ENCODE assay signal across 21 cellular contexts in genomic region chr1:181116819-181117390, GRCh38. TPM values are rescaled to one million over a fixed set of nuclear protein-coding genes. Genes with fewer than 3 reads are reported as not detected.
DNase-seq lines count a peak whose midpoint lies in the region; ATAC-seq and TF ChIP-seq lines count a peak whose summit lies in the region.
"Had no signal": no experiment of that assay in that cellular context is flagged by ENCODE, and none has a peak within 500 bp of the region (broad histone marks: within the 10 kb centered on the region; RNA-seq: fewer than 3 reads in every experiment).

No MANE protein-coding gene starts in this region.

- dilution Hi-C loops in mammary epithelial cell (cut with HindIII; ENCODE audit: low sequenced_read_pairs) = no loop called here

- no peak for DNase-seq in mammary epithelial cell
- DNase-seq in mesenchymal stem cell = no peak
- no peak for DNase-seq in upper lobe of left lung
- DNase-seq in NCI-H187 (lab: John Stamatoyannopoulos, UW) = no peak
- DNase-seq in anterior cingulate cortex (lab: John Stamatoyannopoulos, UW) = no peak
- DNase-seq: activated naive CD4-positive, alpha-beta T cell treated with anti-CD3 and anti-CD28 coated beads, Interleukin-2, amount 50 U/mL, for 16 hours; activated T-cell treated with anti-CD3 and anti-CD28 coated beads, Interleukin-2, amount 50 U/mL, for 48 hours; CD8-positive, alpha-beta memory T cell; cerebellar nuclear complex; effector CD4-positive, alpha-beta T cell; glutamatergic neuron; left colon; MG63; NCI-H1436; NK-92 treated with Interleukin-12 subunit alpha and Interleukin-12 subunit beta, amount 100 ng/mL, for 24 hours; retina; substantia nigra; T-helper 9 cell had no signal

- peak overlapping the region in 1 of 2 experiments; percentile 47 for H3K18ac ChIP-seq in mesenchymal stem cell (ENCODE audit: low read depth in 1 of 2, low read length in 2 of 2)

- no peak for ATAC-seq in upper lobe of left lung (ENCODE audit: low FRiP score in 2 of 2)
- no peak for ATAC-seq in HG03159 (IDR thresholded peaks at IDR 0.05; ENCODE audit: unreplicated experiment)

- no peak overlapping the region for H3K23ac ChIP-seq in mesenchymal stem cell (ENCODE audit: low read length in 2 of 2)

- peak overlapping the region; percentile 16 for H3K27ac ChIP-seq in HUES48 (ENCODE audit: low read depth, low read length)
- peak overlapping the region; percentile 62 for H3K27ac ChIP-seq in mammary epithelial cell (ENCODE audit: insufficient read depth, low read depth, low read length)
- no peak overlapping the region for H3K27ac ChIP-seq in mesenchymal stem cell (ENCODE audit: low read length, poor library complexity, severe bottlenecking)
- H3K27ac ChIP-seq in upper lobe of left lung = peak overlapping the region; percentile 28 to 74 (median 63)
- H3K27ac ChIP-seq: neutrophil had no signal

- H3K27me3 ChIP-seq in HUES48 (ENCODE audit: control insufficient read depth, insufficient read depth, low read length) (no peaks in the 10 kb centered on the region), mammary epithelial cell (ENCODE audit: insufficient read depth, low read length) (no peaks in the 10 kb centered on the region), mesenchymal stem cell (ENCODE audit: control insufficient read depth in 1 of 2, insufficient read depth in 1 of 2, low read length in 2 of 2) (no peaks in the 10 kb centered on the region), upper lobe of left lung (no peaks in the 10 kb centered on the region)
- H3K27me3 ChIP-seq: MG63, neutrophil had no signal

- in situ Hi-C loops in mammary epithelial cell (cut with MboI; ENCODE audit: low sequenced_read_pairs in 2 of 2) = no loop called here

- H2AK5ac ChIP-seq in mesenchymal stem cell (ENCODE audit: low read length, severe bottlenecking) = no peak overlapping the region

- no peak overlapping the region for H2BK15ac ChIP-seq in mesenchymal stem cell (ENCODE audit: low read depth, poor library complexity, severe bottlenecking)

- H3K4me1 ChIP-seq in HUES48 (ENCODE audit: control insufficient read depth, insufficient read depth, low read length) (peaks cover 18% of the 10 kb centered on the region), mammary epithelial cell (ENCODE audit: insufficient read depth, low read length) (peaks cover 70% of the 10 kb centered on the region), mesenchymal stem cell (ENCODE audit: control insufficient read depth, insufficient read depth, low read depth, low read length) (peaks cover 22% of the 10 kb centered on the region), upper lobe of left lung (peaks cover 26 to 47% (median 35%) of the 10 kb centered on the region in 4 donors)

- H3K4me3 ChIP-seq in HUES48 (ENCODE audit: low read depth, low read length) = no peak overlapping the region
- no peak overlapping the region for H3K4me3 ChIP-seq in mammary epithelial cell (replicated peaks in 1 of 3; ENCODE audit: insufficient read depth in 1 of 3, low read depth in 2 of 3, low read length in 3 of 3)
- H3K4me3 ChIP-seq in mesenchymal stem cell (ENCODE audit: insufficient read depth in 1 of 2, low read depth in 1 of 2, low read length in 2 of 2) = no peak overlapping the region
- H3K4me3 ChIP-seq in upper lobe of left lung = no peak overlapping the region
- H3K4me3 ChIP-seq: MG63 had no signal

- H3K36me3 ChIP-seq in HUES48 (ENCODE audit: control insufficient read depth, insufficient read depth, low read length) (no peaks in the 10 kb centered on the region), mammary epithelial cell (ENCODE audit: insufficient read depth, low read length) (no peaks in the 10 kb centered on the region), mesenchymal stem cell (ENCODE audit: control insufficient read depth in 1 of 2, insufficient read depth in 2 of 2, low read depth in 1 of 2, low read length in 2 of 2) (no peaks in the 10 kb centered on the region), upper lobe of left lung (no peaks in the 10 kb centered on the region)
- H3K36me3 ChIP-seq: MG63, neutrophil had no signal

- no peak overlapping the region for H3K9ac ChIP-seq in HUES48 (ENCODE audit: low read depth, low read length)
- no peak overlapping the region for H3K9ac ChIP-seq in mammary epithelial cell (ENCODE audit: insufficient read depth, low read length)
- no peak overlapping the region for H3K9ac ChIP-seq in mesenchymal stem cell (ENCODE audit: low read length)

- BruUV-seq in mammary epithelial cell (replicated peaks; lab: Mats Ljungman, UMichigan) = no TSS peak

- peak overlapping the region; percentile 4 for H2AFZ ChIP-seq in mammary epithelial cell (ENCODE audit: low read depth, low read length)
- no peak overlapping the region for H2AFZ ChIP-seq in mesenchymal stem cell (ENCODE audit: low read depth, low read length)

- CTCF ChIA-PET in mammary epithelial cell (lab: Charles Lee; ENCODE audit: low non-redundant PET) = no interaction called here

- no peaks in the 10 kb centered on the region for H3K79me2 ChIP-seq in mammary epithelial cell (ENCODE audit: insufficient read depth, low read length)

- H2BK5ac ChIP-seq in mesenchymal stem cell (ENCODE audit: low read depth, low read length, poor library complexity, severe bottlenecking) = no peak overlapping the region

- peak overlapping the region; percentile 7 to 12 for H2BK12ac ChIP-seq in mesenchymal stem cell (ENCODE audit: low read length in 2 of 2)

- TF ChIP-seq EP300 in upper lobe of left lung (IDR thresholded peaks at IDR 0.05) = no peak

- TF ChIP-seq CTCF in mammary epithelial cell (conservative IDR thresholded peaks at IDR 0.05 in 1 of 2, IDR thresholded peaks at IDR 0.05 in 1 of 2; ENCODE audit: extremely low read depth in 1 of 2, insufficient read depth in 1 of 2, low read depth in 1 of 2, low read length in 2 of 2) (no peak), upper lobe of left lung (IDR thresholded peaks at IDR 0.05) (no peak)

- H3K79me1 ChIP-seq in mesenchymal stem cell (replicated peaks; ENCODE audit: low read length, poor library complexity, severe bottlenecking) = no peaks in the 10 kb centered on the region

- H4K8ac ChIP-seq in mesenchymal stem cell (ENCODE audit: low read length) = no peak overlapping the region

- no peak overlapping the region for H3K14ac ChIP-seq in mesenchymal stem cell (ENCODE audit: low read length in 2 of 2)

- H3K4me2 ChIP-seq in mammary epithelial cell (ENCODE audit: insufficient read depth, low read depth, low read length) (peak overlapping the region; percentile 24), mesenchymal stem cell (ENCODE audit: low read length, poor library complexity, severe bottlenecking) (no peak overlapping the region)

- intact Hi-C loops in mammary epithelial cell (cut with micrococcal nuclease) = loop anchor here (1.0 kb wide), 1 partner anchor 18 kb away; no protein-coding TSS in a partner anchor

- TF ChIP-seq POLR2A in upper lobe of left lung (IDR thresholded peaks at IDR 0.05) = no peak

- H4K20me1 ChIP-seq in mammary epithelial cell (ENCODE audit: insufficient read depth, low read length) = no peaks in the 10 kb centered on the region

- H3K9me3 ChIP-seq in HUES48 (ENCODE audit: control insufficient read depth, insufficient read depth, low read length) (no peaks in the 10 kb centered on the region), mammary epithelial cell (replicated peaks; ENCODE audit: insufficient read depth, low read length) (peaks cover 6% of the 10 kb centered on the region), mesenchymal stem cell (ENCODE audit: control insufficient read depth, low read length) (no peaks in the 10 kb centered on the region), upper lobe of left lung (no peaks in the 10 kb centered on the region)
- H3K9me3 ChIP-seq: MG63, neutrophil had no signal

- 80% methylated on average over 3 of the region's 3 CpGs for WGBS in mammary epithelial cell (ENCODE audit: low coverage, missing lambda C conversion rate)
- 100% methylated on average over 3 of the region's 3 CpGs for WGBS in mesenchymal stem cell
- WGBS in upper lobe of left lung, 2 donors = 67 to 73% methylated on average over 3 of the region's 3 CpGs

- no peak overlapping the region for H2BK120ac ChIP-seq in mesenchymal stem cell (ENCODE audit: low read depth, low read length)

- H3K4ac ChIP-seq in mesenchymal stem cell (ENCODE audit: low read depth in 1 of 2, low read length in 2 of 2) = peak overlapping the region in 1 of 2 experiments; percentile 30

- H4K91ac ChIP-seq in mesenchymal stem cell (ENCODE audit: low read length) = no peak overlapping the region

RNA-seq across cellular contexts. Expression of gene IER5, which starts 28.4 kb away (rescaled TPM):
- total RNA-seq in mammary epithelial cell (10 to 100 TPM; 16.3 to 37.5 TPM), upper lobe of left lung (10 to 100 TPM; 15.0 to 43.6 (median 26.1) TPM)
- polyA plus RNA-seq in mammary epithelial cell = 21.0 TPM
- polyA minus RNA-seq in mammary epithelial cell = 11.8 TPM
- polyA plus RNA-seq in mesenchymal stem cell (2013, experiment 1 of 2) = 11.3 TPM
- 11.5 TPM for polyA plus RNA-seq in mesenchymal stem cell (2013, experiment 2 of 2)
